8 cellular contexts compared by ENCODE assay signal in genomic region chr3:44648564-44649229, GRCh38. TPM values are rescaled to one million over a fixed set of nuclear protein-coding genes. Genes with fewer than 3 reads are reported as not detected.
A peak's percentile ranks its signal among the peaks of the same experiment; 100 is the strongest.
DNase-seq lines count a peak whose midpoint lies in the region; ATAC-seq and TF ChIP-seq lines count a peak whose summit lies in the region.

Gene ZNF35 (plus strand): TSS chr3:44648732. CDS start chr3:44651068, 2,336 bp downstream.

- peak; percentile 97 for ATAC-seq in GM21447 (IDR thresholded peaks at IDR 0.05; ENCODE audit: unreplicated experiment)
- ATAC-seq in heart right ventricle = peak; percentile 93 to 98 (median 97)

- no peak for TF ChIP-seq CTCF in heart right ventricle (IDR thresholded peaks at IDR 0.05)
- no peak for TF ChIP-seq CTCF in ovary (IDR thresholded peaks at IDR 0.05)
- TF ChIP-seq CTCF in vagina (IDR thresholded peaks at IDR 0.05) = no peak

- H3K27ac ChIP-seq in heart right ventricle = peak within 1 kb of the TSS; percentile 45 to 89 (median 85)
- no peak within 1 kb of the TSS for H3K27ac ChIP-seq in ovary
- peak within 1 kb of the TSS; percentile 45 for H3K27ac ChIP-seq in vagina

- no peaks in the 10 kb centered on the region for H3K27me3 ChIP-seq in heart right ventricle
- H3K27me3 ChIP-seq in ovary = no peaks in the 10 kb centered on the region
- H3K27me3 ChIP-seq in vagina = no peaks in the 10 kb centered on the region

- intact Hi-C loops in heart right ventricle (cut with DNase I) = loop anchor here in 1 of 10 donors (2.0 kb wide), 1 partner anchor 24 kb away; the partner anchor contains the start of gene ZNF197
- intact Hi-C loops in ovary (cut with DNase I) = no loop called here
- intact Hi-C loops in vagina (cut with DNase I) = no loop called here

- 0 to 1% methylated on average over 37 of the region's 37 CpGs for WGBS in heart right ventricle, 2 donors
- 0 to 2% (median 0%) methylated on average over 33 to 37 of the region's 37 CpGs for WGBS in ovary, 3 donors

- peak; percentile 94 for DNase-seq in ELR (ENCODE audit: low read depth)
- peak in 73 of 76 experiments; percentile 26 to 84 (median 63) for DNase-seq in HUDEP-2 (lab: John Stamatoyannopoulos, UW; ENCODE audit: unreplicated experiment in 76 of 76)
- DNase-seq in OCI-M2 (lab: John Stamatoyannopoulos, UW; ENCODE audit: unreplicated experiment) = peak; percentile 39
- peak; percentile 89 for DNase-seq in amniotic epithelial cell (ENCODE audit: low read depth)
- DNase-seq in heart right ventricle = peak; percentile 79 to 83
- DNase-seq in ovary = peak; percentile 58 to 76 (median 67)
- DNase-seq in vagina (ENCODE audit: extremely low spot score in 2 of 2) = no peak

- H3K4me3 ChIP-seq in heart right ventricle = peak within 1 kb of the TSS; percentile 82 to 98 (median 95)
- peak within 1 kb of the TSS; percentile 79 for H3K4me3 ChIP-seq in ovary
- H3K4me3 ChIP-seq in vagina = peak within 1 kb of the TSS; percentile 82 to 84

- H3K36me3 ChIP-seq in heart right ventricle (peaks cover 0 to 48% (median 28%) of the 10 kb centered on the region in 9 donors), ovary (no peaks in the 10 kb centered on the region), vagina (peaks cover 0 to 31% of the 10 kb centered on the region in 2 donors)

- TF ChIP-seq POLR2A in ovary (IDR thresholded peaks at IDR 0.05) (no peak), vagina (IDR thresholded peaks at IDR 0.05) (no peak)

- TF ChIP-seq EP300 in ovary (IDR thresholded peaks at IDR 0.05) = no peak

- H3K9me3 ChIP-seq in heart right ventricle = peaks cover 0 to 38% (median 3%) of the 10 kb centered on the region in 11 donors
- no peaks in the 10 kb centered on the region for H3K9me3 ChIP-seq in ovary
- no peaks in the 10 kb centered on the region for H3K9me3 ChIP-seq in vagina

- H3K4me1 ChIP-seq in heart right ventricle (peaks cover 0 to 18% (median 13%) of the 10 kb centered on the region in 9 donors), ovary (ENCODE audit: insufficient read depth) (no peaks in the 10 kb centered on the region), vagina (peaks cover 14% of the 10 kb centered on the region)

RNA-seq across cellular contexts. Expression of gene ZNF35, which starts in this region (rescaled TPM):
- total RNA-seq in heart right ventricle (10 to 100 TPM in 1 of 10 donors, 1 to 10 TPM in 9; 4.8 to 10.2 (median 6.4) TPM), ovary (10 to 100 TPM in 1 of 7 donors, 1 to 10 TPM in 6; 4.4 to 14.2 (median 7.2) TPM), vagina (9.3 TPM)
- polyA plus RNA-seq in heart right ventricle (1 to 10 TPM; 4.1 to 4.5 TPM), ovary (1 to 10 TPM; 2.7 to 5.4 TPM)

Comparison
In these comparisons a context has a peak if more than half of its experiments do, and no peak if none do; other contexts are left out.
1. DNase-seq: peak in ELR (single experiment), HUDEP-2 (73 of 76), OCI-M2 (single experiment), amniotic epithelial cell (single experiment), heart right ventricle (2 of 2) and ovary (5 of 5); none in vagina (0 of 2).
2. H3K27ac ChIP-seq: peak in heart right ventricle (10 of 10) and vagina (single experiment); none in ovary (0 of 2).
3. Peak in every context shown above with its lines, with median percentiles within 50 percentile points of each other: H3K4me3 ChIP-seq.